ENCODE assay signal across 25 cellular contexts in genomic region chr6:146666909-146667308, GRCh38.
"Had no signal": no experiment of that assay in that cellular context is flagged by ENCODE, and none has a peak within 500 bp of the region (broad histone marks: within the 10 kb centered on the region; RNA-seq: fewer than 3 reads in every experiment).

No MANE protein-coding gene starts in this region.

- H3K4me3 ChIP-seq: ascending aorta, SK-N-MC had no signal

- H3K4me3 Mint-ChIP-seq: activated B cell treated with CpG ODN at 0.5 μM for 24 hours; activated CD4-positive, alpha-beta T cell treated with anti-CD3 and anti-CD28 coated beads, Interleukin-2, amount 10 ng/mL, durations not matched to agents 24 days and 14 days; activated CD8-positive, alpha-beta memory T cell treated with anti-CD3 and anti-CD28 coated beads, Interleukin-2, amount 10 ng/mL, durations not matched to agents 7 days and 5 days; activated naive CD8-positive, alpha-beta T cell treated with anti-CD3 and anti-CD28 coated beads, Interleukin-2, amount 50 U/mL, for 24 hours; activated T-cell treated with anti-CD3 and anti-CD28 coated beads, Interleukin-2, amount 50 U/mL, for 4 hours; brain; T-helper 1 cell treated with Interleukin-12 subunit alpha and Interleukin-12 subunit beta and Interleukin-4 antibody, amounts not matched to agents 30 μg/mL and 1 μg/mL, for 36 hours had no signal

- H3K27ac Mint-ChIP-seq: activated B cell treated with CpG ODN at 0.5 μM for 24 hours; activated CD4-positive, alpha-beta T cell treated with anti-CD3 and anti-CD28 coated beads, Interleukin-2, amount 10 ng/mL, durations not matched to agents 24 days and 14 days; activated CD8-positive, alpha-beta memory T cell treated with anti-CD3 and anti-CD28 coated beads, Interleukin-2, amount 10 ng/mL, durations not matched to agents 7 days and 5 days; activated naive CD4-positive, alpha-beta T cell treated with anti-CD3 and anti-CD28 coated beads, Interleukin-2, amount 50 U/mL, for 72 hours; activated naive CD8-positive, alpha-beta T cell treated with anti-CD3 and anti-CD28 coated beads, Interleukin-2, amount 50 U/mL, for 24 hours; brain; T-helper 1 cell treated with Interleukin-12 subunit alpha and Interleukin-12 subunit beta and Interleukin-4 antibody, amounts not matched to agents 30 μg/mL and 1 μg/mL, for 36 hours had no signal

- H3K4me1 ChIP-seq: ascending aorta had no signal

- H3K9me3 ChIP-seq: ascending aorta had no signal

- H3K27me3 ChIP-seq: ascending aorta had no signal

- H3K9me3 Mint-ChIP-seq: activated CD4-positive, alpha-beta T cell treated with anti-CD3 and anti-CD28 coated beads, Interleukin-2, amount 10 ng/mL, durations not matched to agents 24 days and 14 days; activated T-cell treated with anti-CD3 and anti-CD28 coated beads, Interleukin-2, amount 50 U/mL, for 4 hours; T-helper 1 cell treated with Interleukin-12 subunit alpha and Interleukin-12 subunit beta and Interleukin-4 antibody, amounts not matched to agents 30 μg/mL and 1 μg/mL, for 36 hours had no signal

- H3K4me1 Mint-ChIP-seq: activated B cell treated with CpG ODN at 0.5 μM for 24 hours; activated CD4-positive, alpha-beta T cell treated with anti-CD3 and anti-CD28 coated beads, Interleukin-2, amount 10 ng/mL, durations not matched to agents 24 days and 14 days; activated CD8-positive, alpha-beta memory T cell treated with anti-CD3 and anti-CD28 coated beads, Interleukin-2, amount 10 ng/mL, durations not matched to agents 7 days and 5 days; activated naive CD8-positive, alpha-beta T cell treated with anti-CD3 and anti-CD28 coated beads, Interleukin-2, amount 50 U/mL, for 24 hours had no signal

- H3K4me2 ChIP-seq: KMS-11 had no signal

- H3K27ac ChIP-seq: ascending aorta, KMS-11, SK-N-MC had no signal

- H3K36me3 ChIP-seq: ascending aorta had no signal

- H3K9ac ChIP-seq: KMS-11 had no signal

- DNase-seq: activated B cell treated with CpG ODN at 0.5 μM for 24 hours; activated CD4-positive, alpha-beta T cell treated with anti-CD3 and anti-CD28 coated beads for 1 hour; activated CD4-positive, alpha-beta T cell treated with anti-CD3 and anti-CD28 coated beads, Interleukin-2, amount 10 ng/mL, durations not matched to agents 24 days and 14 days; activated CD4-positive, alpha-beta T cell treated with anti-CD3 and anti-CD28 coated beads, Interleukin-2, amount 50 U/mL, for 48 hours; activated CD8-positive, alpha-beta memory T cell treated with anti-CD3 and anti-CD28 coated beads, Interleukin-2, amount 10 ng/mL, durations not matched to agents 7 days and 5 days; activated effector memory CD4-positive, alpha-beta T cell treated with anti-CD3 and anti-CD28 coated beads, Interleukin-2, amount 50 U/mL, for 16 hours; activated naive CD4-positive, alpha-beta T cell treated with Interleukin-2 at 50 U/mL for 16 hours; activated naive CD8-positive, alpha-beta T cell treated with anti-CD3 and anti-CD28 coated beads, Interleukin-2, amount 50 U/mL, for 24 hours; activated T-cell treated with anti-CD3 and anti-CD28 coated beads, Interleukin-2, amount 50 U/mL, for 4 hours; amniotic stem cell; NCI-H1092; NCI-H1930; NCI-H2171; NCI-H2227 treated with DMSO at 0.1 percent for 48 hours; NCI-H446 treated with DMSO at 0.1 percent for 48 hours; NCI-H524 treated with DMSO at 0.1 percent for 48 hours; NCI-H748 treated with DMSO at 0.1 percent for 48 hours; NK-92 treated with Interleukin-12 subunit alpha and Interleukin-12 subunit beta, amount 100 ng/mL, for 24 hours; SIG-M5 had no signal

- H3K27me3 Mint-ChIP-seq: activated B cell treated with CpG ODN at 0.5 μM for 24 hours; activated CD4-positive, alpha-beta T cell treated with anti-CD3 and anti-CD28 coated beads, Interleukin-2, amount 10 ng/mL, durations not matched to agents 24 days and 14 days; activated CD8-positive, alpha-beta memory T cell treated with anti-CD3 and anti-CD28 coated beads, Interleukin-2, amount 10 ng/mL, durations not matched to agents 7 days and 5 days; brain had no signal

- ATAC-seq: activated CD8-positive, alpha-beta memory T cell treated with anti-CD3 and anti-CD28 coated beads, Interleukin-2, amount 10 ng/mL, durations not matched to agents 7 days and 5 days; activated naive CD4-positive, alpha-beta T cell treated with anti-CD3 and anti-CD28 coated beads, Interleukin-2, amount 50 U/mL, for 72 hours; activated naive CD8-positive, alpha-beta T cell treated with anti-CD3 and anti-CD28 coated beads, Interleukin-2, amount 50 U/mL, for 24 hours; activated T-cell treated with anti-CD3 and anti-CD28 coated beads, Interleukin-2, amount 50 U/mL, for 4 hours had no signal

- H3K36me3 Mint-ChIP-seq: activated CD8-positive, alpha-beta memory T cell treated with anti-CD3 and anti-CD28 coated beads, Interleukin-2, amount 10 ng/mL, durations not matched to agents 7 days and 5 days; activated naive CD4-positive, alpha-beta T cell treated with anti-CD3 and anti-CD28 coated beads, Interleukin-2, amount 50 U/mL, for 72 hours; brain had no signal
